Comparison of ENCODE assay signal across 17 cellular contexts in the genomic region with DNA sequence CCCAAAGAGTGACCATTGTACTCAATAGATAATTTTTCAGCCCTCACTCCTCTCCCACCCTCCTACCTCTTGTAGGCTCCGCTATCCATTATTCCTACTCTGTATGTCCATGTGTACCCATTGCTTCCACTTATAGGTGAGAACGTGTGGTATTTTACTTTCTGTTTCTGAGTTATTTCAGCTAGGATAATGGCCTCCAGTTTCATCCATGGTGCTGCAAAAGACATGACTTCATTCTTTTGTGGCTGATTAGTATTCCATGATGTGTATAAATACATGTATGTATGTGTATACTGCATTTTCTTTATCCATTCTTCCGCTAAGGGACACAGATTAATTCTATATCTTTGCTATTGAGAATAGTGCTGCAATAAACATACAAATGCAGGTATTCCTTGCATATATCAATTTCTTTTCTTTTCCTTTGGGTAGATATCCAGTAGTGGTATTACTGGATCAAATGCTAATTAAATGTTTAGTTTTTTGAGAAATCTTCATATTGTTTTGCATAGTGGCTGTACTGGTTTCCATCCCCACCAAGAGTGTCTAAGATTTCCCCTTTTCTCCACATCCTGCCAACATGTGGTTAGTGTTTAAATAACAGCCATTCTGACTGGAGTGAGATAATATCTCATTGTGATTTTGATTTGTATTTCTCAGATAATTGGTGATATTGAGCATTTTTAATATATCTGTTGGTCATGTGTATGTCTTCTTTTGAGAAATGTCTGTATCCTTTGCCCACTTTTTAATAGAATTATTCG. TPM values are rescaled to one million over a fixed set of nuclear protein-coding genes. Genes with fewer than 3 reads are reported as not detected.
DNase-seq lines count a peak whose midpoint lies in the region; ATAC-seq and TF ChIP-seq lines count a peak whose summit lies in the region.
"Had no signal": no experiment of that assay in that cellular context is flagged by ENCODE, and none has a peak within 500 bp of the region (broad histone marks: within the 10 kb centered on the region; RNA-seq: fewer than 3 reads in every experiment).

No MANE protein-coding gene starts in this region.

- POLR2A ChIA-PET in OCI-LY7 (lab: Charles Lee) = no interaction called here

- no peaks in the 10 kb centered on the region for H3K27me3 ChIP-seq in GM06990 (replicated peaks; ENCODE audit: control insufficient read depth, insufficient read depth, low read length)
- H3K27me3 ChIP-seq: ascending aorta, esophagus squamous epithelium, tibial nerve had no signal

- intact Hi-C loops in OCI-LY7 (cut with micrococcal nuclease; ENCODE audit: unreplicated experiment) = no loop called here

- DNase-seq in AML-193 (lab: John Stamatoyannopoulos, UW) = peak; percentile 16 to 25
- no peak for DNase-seq in GM06990 (ENCODE audit: extremely low read depth, insufficient read length)
- peak; percentile 52 for DNase-seq in OCI-LY7 (ENCODE audit: low spot score)
- peak; percentile 54 for DNase-seq in central memory CD4-positive, alpha-beta T cell
- DNase-seq in LoVo (ENCODE audit: low spot score) = no peak
- DNase-seq: esophagus squamous epithelium, heart right ventricle, kidney glomerular epithelial cell, NCI-H1694, NCI-H526 had no signal

- H3K4me3 ChIP-seq in GM06990 (replicated peaks; ENCODE audit: low read depth, low read length) (peak overlapping the region; percentile 28), OCI-LY7 (ENCODE audit: low read depth, low read length, poor library complexity, severe bottlenecking) (peak overlapping the region; percentile 76)
- H3K4me3 ChIP-seq: ascending aorta, tibial nerve had no signal

- CTCF ChIA-PET in OCI-LY7 (lab: Charles Lee; ENCODE audit: unreplicated experiment) = no interaction called here

- peaks cover 68% of the 10 kb centered on the region for H3K79me2 ChIP-seq in OCI-LY7 (ENCODE audit: insufficient read depth, low read depth, low read length)

- ATAC-seq in GM18505 (IDR thresholded peaks at IDR 0.05; ENCODE audit: unreplicated experiment) (no peak), HG02678 (IDR thresholded peaks at IDR 0.05; ENCODE audit: unreplicated experiment) (no peak), GM21367 (IDR thresholded peaks at IDR 0.05; ENCODE audit: unreplicated experiment) (no peak)
- ATAC-seq: heart right ventricle had no signal

- TF ChIP-seq CTCF in GM06990 (IDR thresholded peaks at IDR 0.05; ENCODE audit: insufficient read depth, low read length, poor library complexity, severe bottlenecking) (no peak), OCI-LY7 (conservative IDR thresholded peaks at IDR 0.05; ENCODE audit: low read length) (0 out of 2 replicates have a peak, but pooled peaks have one; percentile 14)

- no TSS peak for BruUV-seq in OCI-LY7 (replicated peaks; lab: Mats Ljungman, UMichigan)

- peaks cover 48% of the 10 kb centered on the region for H3K4me1 ChIP-seq in OCI-LY7 (ENCODE audit: insufficient read depth, low read length, poor library complexity, severe bottlenecking)
- H3K4me1 ChIP-seq: ascending aorta, esophagus squamous epithelium, tibial nerve had no signal

- H2AFZ ChIP-seq in OCI-LY7 (ENCODE audit: low read length) = no peak overlapping the region

- no peaks in the 10 kb centered on the region for H3K9me2 ChIP-seq in OCI-LY7 (ENCODE audit: insufficient read depth, low read length)

- peak overlapping the region; percentile 82 for H3K27ac ChIP-seq in OCI-LY7 (ENCODE audit: low read depth, low read length, poor library complexity, severe bottlenecking)
- H3K27ac ChIP-seq: ascending aorta, esophagus squamous epithelium, heart right ventricle, RWPE1, tibial nerve had no signal

- peak overlapping the region; percentile 88 for H3K4me2 ChIP-seq in OCI-LY7 (ENCODE audit: low read length)

- H3K9me3 ChIP-seq in OCI-LY7 (ENCODE audit: low read length) = peaks cover 17% of the 10 kb centered on the region; the same call in 1 of the 2 replicates
- H3K9me3 ChIP-seq: ascending aorta, esophagus squamous epithelium had no signal

- TF ChIP-seq POLR2A in GM18505 (IDR thresholded peaks at IDR 0.05; ENCODE audit: borderline replicate concordance, extremely low read depth, insufficient read depth, insufficient read length) = no peak

- H3K36me3 ChIP-seq in GM06990 (ENCODE audit: control insufficient read depth, insufficient read depth, low read length) = peaks cover 6% of the 10 kb centered on the region
- peaks cover 45% of the 10 kb centered on the region for H3K36me3 ChIP-seq in OCI-LY7 (ENCODE audit: insufficient read depth, low read length)
- H3K36me3 ChIP-seq: ascending aorta, esophagus squamous epithelium, heart right ventricle, tibial nerve had no signal

- H4K20me1 ChIP-seq in OCI-LY7 (ENCODE audit: insufficient read depth, low read length) = no peaks in the 10 kb centered on the region

RNA-seq across cellular contexts. Expression of a gene that starts 4.9 kb away (rescaled TPM):
- 23.7 and 28.4 TPM in 2 replicates for total RNA-seq in OCI-LY7 (2014; rRNA removed; shearing (Covaris generic))
- 40.2 and 42.8 TPM in 2 replicates for total RNA-seq in OCI-LY7 (2022)
- total RNA-seq: progenitor cell of endocrine pancreas had no signal

Comparison
In these comparisons a context has a peak if more than half of its experiments do, and no peak if none do; other contexts are left out.
1. DNase-seq: peak in AML-193 (2 of 2), OCI-LY7 (single experiment) and central memory CD4-positive, alpha-beta T cell (single experiment); none in GM06990 (single experiment) and LoVo (single experiment).